In genomic region chr1:99659755-99660210, GRCh38 we compare ENCODE assay signal across 12 cellular contexts. TPM values are rescaled to one million over a fixed set of nuclear protein-coding genes. Genes with fewer than 3 reads are reported as not detected.
A peak's percentile ranks its signal among the peaks of the same experiment; 100 is the strongest.
DNase-seq lines count a peak whose midpoint lies in the region; ATAC-seq and TF ChIP-seq lines count a peak whose summit lies in the region.
"Had no signal": no experiment of that assay in that cellular context is flagged by ENCODE, and none has a peak within 500 bp of the region (broad histone marks: within the 10 kb centered on the region; RNA-seq: fewer than 3 reads in every experiment).

No MANE protein-coding gene starts in this region.

- H3K27ac Mint-ChIP-seq in osteocyte (ENCODE audit: unreplicated experiment): peak overlapping the region; percentile 62
- H3K27ac Mint-ChIP-seq: CD8-positive, alpha-beta T cell had no signal

- TF ChIP-seq CTCF in C4-2B (conservative IDR thresholded peaks at IDR 0.05) (no peak), esophagus squamous epithelium (IDR thresholded peaks at IDR 0.05) (no peak), osteocyte (IDR thresholded peaks at IDR 0.05) (no peak)

- intact Hi-C loops in esophagus squamous epithelium (cut with DNase I): no loop called here

- no peaks in the 10 kb centered on the region for H3K36me3 Mint-ChIP-seq in osteocyte (ENCODE audit: unreplicated experiment)
- H3K36me3 Mint-ChIP-seq: CD8-positive, alpha-beta T cell had no signal

- no peak overlapping the region for H3K4me3 ChIP-seq in esophagus squamous epithelium

- ATAC-seq in GM21526 (IDR thresholded peaks at IDR 0.05; ENCODE audit: low FRiP score, unreplicated experiment): no peak
- ATAC-seq: CD8-positive, alpha-beta T cell had no signal

- H3K9me3 ChIP-seq in esophagus squamous epithelium: no peaks in the 10 kb centered on the region

- H3K4me3 Mint-ChIP-seq in osteocyte (ENCODE audit: unreplicated experiment): no peak overlapping the region
- H3K4me3 Mint-ChIP-seq: CD8-positive, alpha-beta T cell had no signal

- H3K27me3 Mint-ChIP-seq in osteocyte (ENCODE audit: unreplicated experiment): no peaks in the 10 kb centered on the region

- H3K27ac ChIP-seq in C4-2B: peak overlapping the region; percentile 84
- peak overlapping the region in 3 of 4 donors; percentile 73 to 79 (median 77) for H3K27ac ChIP-seq in esophagus squamous epithelium

- H3K27me3 ChIP-seq in esophagus squamous epithelium: no peaks in the 10 kb centered on the region

- TF ChIP-seq POLR2A in esophagus squamous epithelium (IDR thresholded peaks at IDR 0.05): no peak

- peaks cover 0 to 19% (median 0%) of the 10 kb centered on the region in 3 donors for H3K36me3 ChIP-seq in esophagus squamous epithelium

- H3K4me1 ChIP-seq in esophagus squamous epithelium: peaks cover 0 to 77% (median 43%) of the 10 kb centered on the region in 3 donors

- H3K9me3 Mint-ChIP-seq in osteocyte (ENCODE audit: unreplicated experiment): no peaks in the 10 kb centered on the region
- H3K9me3 Mint-ChIP-seq: CD8-positive, alpha-beta T cell had no signal

- DNase-seq in NCI-H2171 (lab: John Stamatoyannopoulos, UW): peak; percentile 43
- DNase-seq in esophagus squamous epithelium (lab: John Stamatoyannopoulos, UW): no peak
- no peak for DNase-seq in osteocyte (ENCODE audit: extremely low spot score, unreplicated experiment)
- DNase-seq in amniotic stem cell (lab: John Stamatoyannopoulos, UW): no peak
- DNase-seq in stimulated activated CD4-positive, alpha-beta T cell treated with anti-CD3 and anti-CD28 coated beads, Interleukin-4, amount 100 ng/mL, for 4 hours: no peak
- no peak for DNase-seq in hippocampal formation (lab: John Stamatoyannopoulos, UW)
- DNase-seq: activated naive CD4-positive, alpha-beta T cell treated with Interleukin-2 at 50 U/mL for 16 hours; CD8-positive, alpha-beta T cell; NCI-H2081 treated with DMSO at 0.1 percent for 48 hours; T-helper 9 cell had no signal

- peaks cover 23% of the 10 kb centered on the region for H3K4me1 Mint-ChIP-seq in osteocyte (ENCODE audit: unreplicated experiment)

- WGBS in esophagus squamous epithelium, 2 donors: 34 to 45% methylated on average over 1 to 2 of the region's 2 CpGs

RNA-seq across cellular contexts. Expression of gene PALMD, which starts 13.9 kb away (rescaled TPM):
- total RNA-seq in esophagus squamous epithelium (10 to 100 TPM; 27.1 to 39.2 (median 31.3) TPM), osteocyte (7.0 and 8.6 TPM in 2 replicates)
- total RNA-seq: CD8-positive, alpha-beta T cell had no signal
